In the genomic region with DNA sequence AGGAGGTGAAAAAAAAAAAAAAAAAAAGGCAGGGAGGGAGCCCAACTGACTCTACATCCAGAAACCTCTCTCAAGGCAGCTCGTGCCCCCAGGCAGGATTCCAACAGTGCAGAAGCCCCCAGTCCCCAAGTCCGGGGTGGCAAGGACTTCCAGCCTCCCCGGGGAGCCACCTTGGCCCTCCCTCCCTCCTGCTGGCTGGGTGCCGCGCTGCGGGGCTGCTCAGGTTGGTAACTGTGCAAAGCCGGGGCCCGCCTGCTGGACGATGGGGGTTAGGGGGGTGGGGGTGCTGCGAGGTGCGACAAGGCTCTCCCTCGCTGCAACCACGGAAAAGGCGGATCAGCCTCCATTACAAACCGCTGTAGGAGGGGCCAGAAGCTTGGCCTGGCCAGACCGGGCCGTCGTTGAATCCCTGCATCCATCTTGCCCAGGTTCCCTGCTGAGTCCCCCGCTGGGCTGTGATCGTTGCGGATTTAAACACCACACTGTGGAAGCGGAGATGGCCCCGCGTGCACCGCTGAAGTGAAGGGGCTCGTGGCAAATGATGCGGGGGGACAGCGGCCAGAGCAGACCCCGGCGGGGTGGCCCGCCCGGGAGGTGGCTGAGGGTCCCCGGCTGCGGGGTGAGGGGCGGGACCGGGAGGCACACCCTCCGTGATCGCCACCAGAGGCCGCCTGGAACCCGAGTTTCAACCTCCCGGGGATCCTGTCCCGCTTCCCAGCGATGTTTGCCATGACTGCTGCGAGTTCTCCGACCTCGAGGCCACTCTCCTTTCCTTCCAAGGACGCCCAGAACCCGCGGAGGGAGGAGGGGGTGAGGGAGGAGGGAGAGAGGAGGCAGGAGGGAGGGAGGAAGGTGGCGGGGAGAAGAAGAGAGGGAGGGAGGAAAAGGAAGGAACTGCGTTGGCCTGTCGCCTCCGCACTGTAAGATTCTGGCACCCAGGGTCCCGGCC, we compare ENCODE assay signal across 1 cellular context.
A peak's percentile ranks its signal among the peaks of the same experiment; 100 is the strongest.
TF ChIP-seq lines count a peak whose summit lies in the region.

No MANE protein-coding gene starts in this region.

TF ChIP-seq in HepG2, 621 proteins besides CTCF, POLR2A, EP300 and RAD21 (continued from another document):
- TF ChIP-seq, protein P1, sequence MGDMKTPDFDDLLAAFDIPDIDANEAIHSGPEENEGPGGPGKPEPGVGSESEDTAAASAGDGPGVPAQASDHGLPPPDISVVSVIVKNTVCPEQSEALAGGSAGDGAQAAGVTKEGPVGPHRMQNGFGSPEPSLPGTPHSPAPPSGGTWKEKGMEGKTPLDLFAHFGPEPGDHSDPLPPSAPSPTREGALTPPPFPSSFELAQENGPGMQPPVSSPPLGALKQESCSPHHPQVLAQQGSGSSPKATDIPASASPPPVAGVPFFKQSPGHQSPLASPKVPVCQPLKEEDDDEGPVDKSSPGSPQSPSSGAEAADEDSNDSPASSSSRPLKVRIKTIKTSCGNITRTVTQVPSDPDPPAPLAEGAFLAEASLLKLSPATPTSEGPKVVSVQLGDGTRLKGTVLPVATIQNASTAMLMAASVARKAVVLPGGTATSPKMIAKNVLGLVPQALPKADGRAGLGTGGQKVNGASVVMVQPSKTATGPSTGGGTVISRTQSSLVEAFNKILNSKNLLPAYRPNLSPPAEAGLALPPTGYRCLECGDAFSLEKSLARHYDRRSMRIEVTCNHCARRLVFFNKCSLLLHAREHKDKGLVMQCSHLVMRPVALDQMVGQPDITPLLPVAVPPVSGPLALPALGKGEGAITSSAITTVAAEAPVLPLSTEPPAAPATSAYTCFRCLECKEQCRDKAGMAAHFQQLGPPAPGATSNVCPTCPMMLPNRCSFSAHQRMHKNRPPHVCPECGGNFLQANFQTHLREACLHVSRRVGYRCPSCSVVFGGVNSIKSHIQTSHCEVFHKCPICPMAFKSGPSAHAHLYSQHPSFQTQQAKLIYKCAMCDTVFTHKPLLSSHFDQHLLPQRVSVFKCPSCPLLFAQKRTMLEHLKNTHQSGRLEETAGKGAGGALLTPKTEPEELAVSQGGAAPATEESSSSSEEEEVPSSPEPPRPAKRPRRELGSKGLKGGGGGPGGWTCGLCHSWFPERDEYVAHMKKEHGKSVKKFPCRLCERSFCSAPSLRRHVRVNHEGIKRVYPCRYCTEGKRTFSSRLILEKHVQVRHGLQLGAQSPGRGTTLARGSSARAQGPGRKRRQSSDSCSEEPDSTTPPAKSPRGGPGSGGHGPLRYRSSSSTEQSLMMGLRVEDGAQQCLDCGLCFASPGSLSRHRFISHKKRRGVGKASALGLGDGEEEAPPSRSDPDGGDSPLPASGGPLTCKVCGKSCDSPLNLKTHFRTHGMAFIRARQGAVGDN (CRISPR knock-in tag; IDR thresholded peaks at IDR 0.05): peak; percentile 63
- TF ChIP-seq YY1 (IDR thresholded peaks at IDR 0.05; ENCODE audit: insufficient read depth, insufficient replicate concordance, low read depth, low read length) (peak; percentile 18), FOXJ3 (CRISPR knock-in tag; IDR thresholded peaks at IDR 0.05; ENCODE audit: borderline replicate concordance) (no peak), ZBTB7B (CRISPR knock-in tag; IDR thresholded peaks at IDR 0.05) (peak; percentile 80; the same call in 1 of the 2 replicates), KDM5B (CRISPR knock-in tag; IDR thresholded peaks at IDR 0.05; ENCODE audit: borderline replicate concordance) (peak; percentile 39; the same call in 1 of the 2 replicates), SALL1 (CRISPR knock-in tag; IDR thresholded peaks at IDR 0.05) (0 out of 2 replicates have a peak, but pooled peaks have one; percentile 34), GFI1 (CRISPR knock-in tag; IDR thresholded peaks at IDR 0.05; ENCODE audit: borderline replicate concordance) (0 out of 2 replicates have a peak, but pooled peaks have one; percentile 20), STAG1 (CRISPR knock-in tag; IDR thresholded peaks at IDR 0.05) (peak; percentile 85), ATF3 (CRISPR knock-in tag; IDR thresholded peaks at IDR 0.05) (no peak), ESRRA (CRISPR knock-in tag; IDR thresholded peaks at IDR 0.05; ENCODE audit: low read depth) (0 out of 2 replicates have a peak, but pooled peaks have one; percentile 36), ZNF362 (CRISPR knock-in tag; IDR thresholded peaks at IDR 0.05; ENCODE audit: borderline replicate concordance) (0 out of 2 replicates have a peak, but pooled peaks have one; percentile 6), ZNF451 (CRISPR knock-in tag; IDR thresholded peaks at IDR 0.05) (no peak), ZFX (CRISPR knock-in tag; IDR thresholded peaks at IDR 0.05; ENCODE audit: low read depth) (peak; percentile 60; the same call in 1 of the 2 replicates), ZBTB14 (CRISPR knock-in tag; IDR thresholded peaks at IDR 0.05) (no peak), HOXA3 (CRISPR knock-in tag; IDR thresholded peaks at IDR 0.05) (peak; percentile 45; the same call in 1 of the 2 replicates)
- TF ChIP-seq, protein P2, sequence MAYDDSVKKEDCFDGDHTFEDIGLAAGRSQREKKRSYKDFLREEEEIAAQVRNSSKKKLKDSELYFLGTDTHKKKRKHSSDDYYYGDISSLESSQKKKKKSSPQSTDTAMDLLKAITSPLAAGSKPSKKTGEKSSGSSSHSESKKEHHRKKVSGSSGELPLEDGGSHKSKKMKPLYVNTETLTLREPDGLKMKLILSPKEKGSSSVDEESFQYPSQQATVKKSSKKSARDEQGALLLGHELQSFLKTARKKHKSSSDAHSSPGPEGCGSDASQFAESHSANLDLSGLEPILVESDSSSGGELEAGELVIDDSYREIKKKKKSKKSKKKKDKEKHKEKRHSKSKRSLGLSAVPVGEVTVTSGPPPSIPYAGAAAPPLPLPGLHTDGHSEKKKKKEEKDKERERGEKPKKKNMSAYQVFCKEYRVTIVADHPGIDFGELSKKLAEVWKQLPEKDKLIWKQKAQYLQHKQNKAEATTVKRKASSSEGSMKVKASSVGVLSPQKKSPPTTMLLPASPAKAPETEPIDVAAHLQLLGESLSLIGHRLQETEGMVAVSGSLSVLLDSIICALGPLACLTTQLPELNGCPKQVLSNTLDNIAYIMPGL (CRISPR knock-in tag; IDR thresholded peaks at IDR 0.05; ENCODE audit: borderline replicate concordance in 1 of 2, low read depth in 1 of 2): peak; percentile 47 to 79; a peak in 3 of 4 replicates
